In the genomic region with DNA sequence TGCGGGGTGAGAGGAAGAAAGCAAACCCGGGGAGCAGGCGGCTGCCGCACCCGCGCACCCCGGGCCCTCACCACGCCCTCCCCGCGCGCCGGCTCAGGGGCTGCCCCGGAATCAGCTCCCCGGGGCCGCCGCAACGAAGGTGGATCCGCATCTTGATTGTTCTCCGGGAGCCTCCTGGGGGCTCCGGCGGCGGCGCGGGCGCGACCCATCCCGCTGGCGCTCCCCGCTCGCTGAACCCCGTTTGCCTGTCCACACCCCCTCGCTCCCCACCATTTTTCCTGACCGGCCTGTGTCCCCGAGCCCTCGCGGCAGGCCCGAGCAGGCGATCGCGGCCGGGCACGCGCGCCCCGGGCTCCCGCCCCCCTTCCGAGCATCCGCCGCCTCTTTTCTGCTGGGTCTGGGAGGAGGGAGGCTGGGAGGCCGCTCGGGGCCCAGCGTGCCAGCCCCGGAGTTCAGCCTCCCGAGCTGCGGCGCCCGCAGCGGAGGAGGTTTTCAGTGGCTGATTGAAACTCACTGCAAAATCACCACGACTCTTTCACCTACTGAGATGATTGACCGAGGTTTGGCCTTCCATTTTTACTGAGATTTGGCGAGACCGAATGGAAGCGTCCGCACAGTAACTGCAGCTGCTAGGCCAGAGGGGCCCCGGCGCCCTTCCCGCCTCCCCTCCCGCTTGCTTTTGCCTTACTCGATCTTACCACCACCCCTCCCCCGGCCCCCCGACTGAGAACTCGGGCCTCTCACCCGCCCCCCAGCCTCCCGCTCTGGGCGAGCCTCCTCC, we compare ENCODE assay signal across 8 cellular contexts. TPM values are rescaled to one million over a fixed set of nuclear protein-coding genes. Genes with fewer than 3 reads are reported as not detected.
DNase-seq lines count a peak whose midpoint lies in the region; ATAC-seq, FAIRE-seq and TF ChIP-seq lines count a peak whose summit lies in the region.

No MANE protein-coding gene starts in this region.

- no peaks in the 10 kb centered on the region for H3K36me3 ChIP-seq in sigmoid colon

- no peak for TF ChIP-seq EP300 in sigmoid colon (IDR thresholded peaks at IDR 0.05)

- H3K27ac ChIP-seq in sigmoid colon = peak overlapping the region; percentile 53 to 90 (median 82)

- H3K9me3 ChIP-seq in sigmoid colon = no peaks in the 10 kb centered on the region

- TF ChIP-seq CTCF in foreskin fibroblast (IDR thresholded peaks at IDR 0.05; ENCODE audit: low read depth, low read length) (no peak), sigmoid colon (IDR thresholded peaks at IDR 0.05) (no peak)

- 2 to 15% methylated on average over 75 of the region's 75 CpGs for WGBS in sigmoid colon, 2 donors

- H3K27me3 ChIP-seq in sigmoid colon = peaks cover 28 to 88% (median 48%) of the 10 kb centered on the region in 3 donors

- peaks cover 0 to 45% (median 34%) of the 10 kb centered on the region in 4 donors for H3K4me1 ChIP-seq in sigmoid colon

- ATAC-seq in HG02588 (IDR thresholded peaks at IDR 0.05; ENCODE audit: unreplicated experiment) (no peak), HG02763 (IDR thresholded peaks at IDR 0.05; ENCODE audit: unreplicated experiment) (no peak)

- DNase-seq in GM12892 (ENCODE audit: insufficient read length) = no peak
- peak; percentile 84 for DNase-seq in NCI-H345 (lab: John Stamatoyannopoulos, UW)
- DNase-seq in foreskin fibroblast = peak in 1 of 2 donors; percentile 67
- peak; percentile 70 for DNase-seq in sigmoid colon
- DNase-seq in stimulated activated CD4-positive, alpha-beta T cell treated with anti-CD3 and anti-CD28 coated beads, Interleukin-4, amount 100 ng/mL, for 4 hours = no peak
- no peak for DNase-seq in DMS114 treated with DMSO at 0.1 percent for 48 hours (lab: John Stamatoyannopoulos, UW; ENCODE audit: unreplicated experiment)

- intact Hi-C loops in sigmoid colon (cut with DNase I) = loop anchor here (5.0 to 10.0 kb wide), 2 partner anchors 160 to 412 kb away; no protein-coding TSS in a partner anchor

- TF ChIP-seq POLR2A in GM12892 (IDR thresholded peaks at IDR 0.05; ENCODE audit: low read depth, low read length) (no peak), sigmoid colon (IDR thresholded peaks at IDR 0.05) (no peak)

- H3K4me3 ChIP-seq in foreskin fibroblast (ENCODE audit: low read depth in 1 of 2, low read length in 2 of 2) (peak overlapping the region; percentile 52 to 64), sigmoid colon (peak overlapping the region; percentile 40 to 61 (median 54))

- FAIRE-seq in GM12892 (lab: Jason Lieb, UNC) = peak; percentile 9

RNA-seq across cellular contexts. Expression of a gene that starts 4.7 kb away (rescaled TPM):
- 0.04 TPM for polyA plus RNA-seq in GM12892 (2012; ENCODE audit: missing spikeins)
- 1 to 10 TPM; 2.6 to 3.6 (median 2.9) TPM for total RNA-seq in sigmoid colon
- under 1 TPM in 2 of 3 donors, not detected in 1; under 0.01 to 0.12 TPM for polyA plus RNA-seq in sigmoid colon

Comparison
In these comparisons a context has a peak if more than half of its experiments do, and no peak if none do; other contexts are left out.
1. DNase-seq: peak in NCI-H345 (single experiment) and sigmoid colon (single experiment); none in GM12892 (single experiment), stimulated activated CD4-positive, alpha-beta T cell treated with anti-CD3 and anti-CD28 coated beads, Interleukin-4, amount 100 ng/mL, for 4 hours (0 of 2) and DMS114 treated with DMSO at 0.1 percent for 48 hours (single experiment).